Comparison of ENCODE assay signal across 9 cellular contexts in the genomic region with DNA sequence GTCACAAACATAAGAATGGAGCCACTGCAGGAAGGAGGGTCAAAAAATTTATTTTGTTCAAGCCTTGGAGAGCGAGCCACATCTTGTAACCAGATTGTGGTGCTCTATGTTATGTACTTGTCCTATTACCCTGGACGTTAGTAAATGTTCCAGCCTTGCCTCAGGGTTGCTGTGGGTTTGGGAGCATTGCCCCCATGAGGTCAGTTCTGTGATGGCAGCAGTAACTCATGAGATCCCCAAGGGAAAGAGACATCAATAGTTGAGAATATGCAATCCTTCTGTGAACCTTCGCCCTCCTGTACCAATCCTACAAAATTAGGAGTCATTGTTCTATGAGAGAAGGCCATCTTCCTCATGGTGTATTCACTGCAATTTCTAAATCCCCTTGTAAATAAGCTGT. TPM values are rescaled to one million over a fixed set of nuclear protein-coding genes. Genes with fewer than 3 reads are reported as not detected.
DNase-seq lines count a peak whose midpoint lies in the region; ATAC-seq, FAIRE-seq and TF ChIP-seq lines count a peak whose summit lies in the region.
"Had no signal": no experiment of that assay in that cellular context is flagged by ENCODE, and none has a peak within 500 bp of the region (broad histone marks: within the 10 kb centered on the region; RNA-seq: fewer than 3 reads in every experiment).

No MANE protein-coding gene starts in this region.

- no peaks in the 10 kb centered on the region for H3K27me3 ChIP-seq in K562 (ENCODE audit: control insufficient read depth in 2 of 2, insufficient read depth in 2 of 2, low read length in 2 of 2)

- H3K27ac ChIP-seq in K562 (ENCODE audit: extremely low read depth, low read depth, low read length): no peak overlapping the region

- H3K9me3 ChIP-seq in K562 (replicated peaks; ENCODE audit: control insufficient read depth, insufficient read depth, low read depth, low read length): no peaks in the 10 kb centered on the region

- POLR2A ChIA-PET in K562 (lab: Yijun Ruan, JAX): no interaction called here

- BruUV-seq in K562 (replicated peaks; lab: Mats Ljungman, UMichigan): no TSS peak

- no peak overlapping the region for H3K4me2 ChIP-seq in K562 (ENCODE audit: insufficient read depth, low read length)

- peak; percentile 47 for ATAC-seq in GM21825 (IDR thresholded peaks at IDR 0.05; ENCODE audit: unreplicated experiment)
- peak; percentile 95 for ATAC-seq in K562

- no peak overlapping the region for H2AFZ ChIP-seq in K562 (ENCODE audit: low read depth, low read length)

- CTCF ChIA-PET in K562 (lab: Yijun Ruan, JAX; ENCODE audit: low intra/inter-chr PET ratio): interaction anchor here (0.6 to 3.4 kb wide), 3 partner anchors 114 to 325 kb away, joined by 3 to 21 read pairs (median 3); no protein-coding TSS in a partner anchor
- CTCF ChIA-PET in activated naive CD4-positive, alpha-beta T cell treated with anti-CD3 and anti-CD28 coated beads, Interleukin-2, amount 10 ng/mL, durations not matched to agents 7 days and 5 days (lab: Charles Lee): interaction anchor here (0.8 kb wide), 1 partner anchor 53 kb away, joined by 3 read pairs; no protein-coding TSS in a partner anchor

- H4K20me1 ChIP-seq in K562 (replicated peaks; ENCODE audit: control insufficient read depth, insufficient read depth, low read length): no peaks in the 10 kb centered on the region

- TF ChIP-seq CTCF in K562 (IDR thresholded peaks at IDR 0.05 in 2 of 3, conservative IDR thresholded peaks at IDR 0.05 in 1 of 3; ENCODE audit: insufficient read depth in 2 of 3, low read depth in 1 of 3, low read length in 3 of 3): peak; percentile 71 to 85 (median 74)

- no peaks in the 10 kb centered on the region for H3K9me3 Mint-ChIP-seq in activated naive CD4-positive, alpha-beta T cell treated with anti-CD3 and anti-CD28 coated beads, Interleukin-2, amount 10 ng/mL, durations not matched to agents 7 days and 5 days

- DNase-seq in ELF-1 (ENCODE audit: low read depth, low spot score): peak; percentile 54
- peak; percentile 4 to 12 for DNase-seq in NCI-H1930 (lab: John Stamatoyannopoulos, UW)
- DNase-seq in K562 (ENCODE audit: extremely low read depth in 1 of 4, low spot score in 3 of 4): peak; percentile 21 to 63 (median 40)
- peak; percentile 13 for DNase-seq in myocyte (ENCODE audit: low read depth)
- DNase-seq in amniotic stem cell (lab: John Stamatoyannopoulos, UW): no peak
- no peak for DNase-seq in activated naive CD4-positive, alpha-beta T cell treated with anti-CD3 and anti-CD28 coated beads, Interleukin-2, amount 10 ng/mL, durations not matched to agents 7 days and 5 days
- no peak for DNase-seq in mesenteric fat pad (ENCODE audit: low spot score)

- no peak overlapping the region for H3K9ac ChIP-seq in K562 (ENCODE audit: insufficient read depth in 1 of 2, low read depth in 2 of 2, low read length in 2 of 2)

- in situ Hi-C loops in K562 (cut with MboI): loop anchor here (10.0 kb wide), 1 partner anchor 327 kb away; no protein-coding TSS in a partner anchor

- H3K4me3 ChIP-seq in K562: no peak overlapping the region

- H3K4me3 Mint-ChIP-seq in activated naive CD4-positive, alpha-beta T cell treated with anti-CD3 and anti-CD28 coated beads, Interleukin-2, amount 10 ng/mL, durations not matched to agents 7 days and 5 days: no peak overlapping the region

- peak; percentile 82 to 93 for TF ChIP-seq RAD21 in K562 (CRISPR knock-in tag; conservative IDR thresholded peaks at IDR 0.05 in 1 of 2, IDR thresholded peaks at IDR 0.05 in 1 of 2)

- H3K4me1 Mint-ChIP-seq in activated naive CD4-positive, alpha-beta T cell treated with anti-CD3 and anti-CD28 coated beads, Interleukin-2, amount 10 ng/mL, durations not matched to agents 7 days and 5 days: no peaks in the 10 kb centered on the region

- no peaks in the 10 kb centered on the region for H3K27me3 Mint-ChIP-seq in activated naive CD4-positive, alpha-beta T cell treated with anti-CD3 and anti-CD28 coated beads, Interleukin-2, amount 10 ng/mL, durations not matched to agents 7 days and 5 days

- peak; percentile 82 for FAIRE-seq in K562 (lab: Jason Lieb, UNC)

- no peaks in the 10 kb centered on the region for H3K4me1 ChIP-seq in K562 (replicated peaks in 1 of 2; ENCODE audit: control insufficient read depth in 2 of 2, insufficient read depth in 2 of 2, low read length in 2 of 2)

- H3K79me2 ChIP-seq in K562 (ENCODE audit: control insufficient read depth, insufficient read depth, low read length): no peaks in the 10 kb centered on the region

- 16% methylated on average over 3 of the region's 3 CpGs for WGBS in K562 (ENCODE audit: insufficient coverage, low coverage, missing lambda C conversion rate)

- no peaks in the 10 kb centered on the region for H3K9me1 ChIP-seq in K562 (ENCODE audit: control insufficient read depth, insufficient read depth, low read length)

- no peak overlapping the region for H3K27ac Mint-ChIP-seq in activated naive CD4-positive, alpha-beta T cell treated with anti-CD3 and anti-CD28 coated beads, Interleukin-2, amount 10 ng/mL, durations not matched to agents 7 days and 5 days

- no peak for TF ChIP-seq EP300 in K562 (IDR thresholded peaks at IDR 0.05; ENCODE audit: low read length)

- no peak for TF ChIP-seq POLR2A in K562 (conservative IDR thresholded peaks at IDR 0.05)

- intact Hi-C loops in K562 (cut with micrococcal nuclease): loop anchor here (1.0 to 10.0 kb wide), 5 partner anchors 69 to 325 kb away; a partner anchor contains a TSS

- H3K36me3 Mint-ChIP-seq in activated naive CD4-positive, alpha-beta T cell treated with anti-CD3 and anti-CD28 coated beads, Interleukin-2, amount 10 ng/mL, durations not matched to agents 7 days and 5 days: no peaks in the 10 kb centered on the region

- H3K36me3 ChIP-seq in K562 (ENCODE audit: control insufficient read depth, insufficient read depth, low read length): no peaks in the 10 kb centered on the region

TF ChIP-seq in K562, 482 proteins besides CTCF, POLR2A, EP300 and RAD21 (continues in another document):
- TF ChIP-seq SMC3 (conservative IDR thresholded peaks at IDR 0.05; ENCODE audit: insufficient read depth, low read depth, low read length) (peak; percentile 64), ZFP36 (IDR thresholded peaks at IDR 0.05; ENCODE audit: low read depth, low read length, partially characterized antibody) (peak; percentile 45), HLTF (IDR thresholded peaks at IDR 0.05) (no peak), ARID2 (IDR thresholded peaks at IDR 0.05) (peak; percentile 81)
- TF ChIP-seq, protein P1, sequence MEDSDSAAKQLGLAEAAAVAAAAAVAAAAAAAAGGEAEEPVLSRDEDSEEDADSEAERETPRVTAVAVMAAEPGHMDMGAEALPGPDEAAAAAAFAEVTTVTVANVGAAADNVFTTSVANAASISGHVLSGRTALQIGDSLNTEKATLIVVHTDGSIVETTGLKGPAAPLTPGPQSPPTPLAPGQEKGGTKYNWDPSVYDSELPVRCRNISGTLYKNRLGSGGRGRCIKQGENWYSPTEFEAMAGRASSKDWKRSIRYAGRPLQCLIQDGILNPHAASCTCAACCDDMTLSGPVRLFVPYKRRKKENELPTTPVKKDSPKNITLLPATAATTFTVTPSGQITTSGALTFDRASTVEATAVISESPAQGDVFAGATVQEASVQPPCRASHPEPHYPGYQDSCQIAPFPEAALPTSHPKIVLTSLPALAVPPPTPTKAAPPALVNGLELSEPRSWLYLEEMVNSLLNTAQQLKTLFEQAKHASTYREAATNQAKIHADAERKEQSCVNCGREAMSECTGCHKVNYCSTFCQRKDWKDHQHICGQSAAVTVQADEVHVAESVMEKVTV (CRISPR knock-in tag; IDR thresholded peaks at IDR 0.05): peak; percentile 32; the same call in 1 of the 2 replicates

RNA-seq across cellular contexts. Expression of a gene that starts 16.4 kb away (rescaled TPM):
- total RNA-seq in K562 (2011; cell fraction: chromatin; rRNA removed; ENCODE audit: low replicate concordance): 0.23 and 0.46 TPM in 2 replicates
- 0.17 TPM in 1 of 2 replicates, not detected in the other for total RNA-seq in K562 (2011; cell fraction: nucleolus; rRNA removed)
- not detected in 2 replicates for total RNA-seq in K562 (2011; cell fraction: nucleoplasm; rRNA removed)
- total RNA-seq in K562 (2014; rRNA removed): 0.41 TPM in 1 of 2 replicates, not detected in the other
- total RNA-seq in K562 (2014; rRNA removed; fragmentation: Illumina TruSeq; extraction: Trizol): 0.07 TPM in 1 of 2 replicates, not detected in the other
- 0.18 and 0.19 TPM in 2 replicates for total RNA-seq in K562 (2015; rRNA removed; fragmentation: Illumina TruSeq; extraction: Trizol)
- total RNA-seq in K562 (2021): not detected in 2 replicates
- 0.09 and 0.31 TPM in 2 replicates for polyA plus RNA-seq in K562 (2011; rRNA removed)
- polyA plus RNA-seq in K562 (2011; cell fraction: cytosol; rRNA removed): 0.03 and 0.06 TPM in 2 replicates
- polyA plus RNA-seq in K562 (2011; cell fraction: nucleus; rRNA removed): 0.13 TPM in 1 of 2 replicates, not detected in the other
- 0.09 TPM in 1 of 2 replicates, not detected in the other for polyA plus RNA-seq in K562 (2012)
- 0.06 and 0.17 TPM in 2 replicates for polyA plus RNA-seq in K562 (2014; fragmentation: Illumina TruSeq; extraction: Trizol)
- under 1 TPM; 0.13 to 0.18 TPM for polyA plus RNA-seq in K562 (2014; fragmentation: Nextera tagmentation; extraction: Ambion mirVana)
- polyA plus RNA-seq in K562 (2014; rRNA removed): 0.09 and 0.33 TPM in 2 replicates
- 0.42 TPM in 1 of 2 replicates, not detected in the other for polyA minus RNA-seq in K562 (2011; rRNA and poly(A)+ RNA removed)
- not detected in 2 replicates for polyA minus RNA-seq in K562 (2011; cell fraction: cytosol; rRNA and poly(A)+ RNA removed)
- polyA minus RNA-seq in K562 (2011; cell fraction: nucleus; rRNA and poly(A)+ RNA removed): 0.13 TPM in 1 of 2 replicates, not detected in the other
- not detected in 2 replicates for total RNA-seq in myocyte
- 0.26 TPM for polyA plus RNA-seq in myocyte (2012)
- total RNA-seq in mesenteric fat pad: 0.19 TPM
- total RNA-seq: activated CD8-positive, alpha-beta memory T cell treated with anti-CD3 and anti-CD28 coated beads for 36 hours had no signal

RNA-seq across cellular contexts. Expression of a gene that starts 46.7 kb away (rescaled TPM):
- total RNA-seq in K562 (2011; cell fraction: chromatin; rRNA removed; ENCODE audit: low replicate concordance): 8.6 and 34.7 TPM in 2 replicates
- total RNA-seq in K562 (2011; cell fraction: nucleolus; rRNA removed): 5.0 and 7.0 TPM in 2 replicates
- 15.1 and 32.7 TPM in 2 replicates for total RNA-seq in K562 (2011; cell fraction: nucleoplasm; rRNA removed)
- total RNA-seq in K562 (2014; rRNA removed) (2.9 and 3.0 TPM in 2 replicates), K562 (2014; rRNA removed; fragmentation: Illumina TruSeq; extraction: Trizol) (4.7 and 4.8 TPM in 2 replicates), K562 (2015; rRNA removed; fragmentation: Illumina TruSeq; extraction: Trizol) (4.0 and 4.8 TPM in 2 replicates), K562 (2021) (1.4 and 1.8 TPM in 2 replicates), myocyte (0.10 and 0.75 TPM in 2 replicates), mesenteric fat pad (3.1 TPM)
- polyA plus RNA-seq in K562 (2011; rRNA removed) (1.4 and 1.5 TPM in 2 replicates), K562 (2014; fragmentation: Illumina TruSeq; extraction: Trizol) (1.4 and 1.5 TPM in 2 replicates), K562 (2014; fragmentation: Nextera tagmentation; extraction: Ambion mirVana) (under 1 TPM; 0.67 to 0.92 TPM), K562 (2014; rRNA removed) (1.7 and 2.1 TPM in 2 replicates)
- 0.22 and 0.24 TPM in 2 replicates for polyA plus RNA-seq in K562 (2011; cell fraction: cytosol; rRNA removed)
- 4.1 and 4.8 TPM in 2 replicates for polyA plus RNA-seq in K562 (2011; cell fraction: nucleus; rRNA removed)
- polyA plus RNA-seq in K562 (2012): 1.2 and 2.1 TPM in 2 replicates
- 5.0 and 7.7 TPM in 2 replicates for polyA minus RNA-seq in K562 (2011; rRNA and poly(A)+ RNA removed)
- 0.67 TPM in 1 of 2 replicates, not detected in the other for polyA minus RNA-seq in K562 (2011; cell fraction: cytosol; rRNA and poly(A)+ RNA removed)
- 4.7 and 8.1 TPM in 2 replicates for polyA minus RNA-seq in K562 (2011; cell fraction: nucleus; rRNA and poly(A)+ RNA removed)
- polyA plus RNA-seq in myocyte (2012): 0.50 TPM

Comparison
In these comparisons a context has a peak if more than half of its experiments do, and no peak if none do; other contexts are left out.
1. DNase-seq: peak in ELF-1 (single experiment), NCI-H1930 (2 of 2), K562 (4 of 4) and myocyte (single experiment); none in amniotic stem cell (single experiment), activated naive CD4-positive, alpha-beta T cell treated with anti-CD3 and anti-CD28 coated beads, Interleukin-2, amount 10 ng/mL, durations not matched to agents 7 days and 5 days (single experiment) and mesenteric fat pad (single experiment).